In the genomic region with DNA sequence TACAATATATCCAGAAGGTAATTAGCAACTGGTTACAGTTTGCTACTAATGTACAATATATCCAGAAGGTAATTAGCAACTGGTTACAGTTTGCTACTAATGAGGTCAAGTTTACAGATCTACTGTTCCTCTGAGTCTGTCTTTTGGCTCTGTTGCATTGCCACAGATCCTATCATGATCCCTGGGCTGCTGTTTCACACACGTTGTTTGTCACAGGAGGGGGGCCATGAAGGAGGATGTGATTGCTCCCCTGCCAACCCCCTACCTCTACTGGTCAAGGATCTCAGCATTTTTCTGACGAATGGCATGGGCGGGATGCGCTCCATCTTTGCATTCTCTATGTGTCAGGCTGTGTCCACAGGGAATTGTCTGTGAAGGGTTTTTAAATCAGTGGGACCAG, we compare ENCODE assay signal across 10 cellular contexts.
"Had no signal": no experiment of that assay in that cellular context is flagged by ENCODE, and none has a peak within 500 bp of the region (broad histone marks: within the 10 kb centered on the region; RNA-seq: fewer than 3 reads in every experiment).

No MANE protein-coding gene starts in this region.

- H3K9me3 Mint-ChIP-seq: H9 had no signal

- H3K27ac ChIP-seq: GM23248, HL-60, KMS-11 had no signal

- ATAC-seq: HepG2 had no signal

- H3K4me3 Mint-ChIP-seq: H9, IgD-negative memory B cell had no signal

- H3K9ac ChIP-seq: GM23248, KMS-11 had no signal

- DNase-seq: GM23248, GOT3, H9, HCEC 1CT, KBM-7 had no signal

- H3K4me3 ChIP-seq: GM23248 had no signal

- H3K4me2 ChIP-seq: KMS-11 had no signal

- H3K27me3 Mint-ChIP-seq: IgD-negative memory B cell had no signal

- H3K27ac Mint-ChIP-seq: H9 had no signal

- H3K36me3 Mint-ChIP-seq: IgD-negative memory B cell had no signal

- FAIRE-seq: H54, HepG2 had no signal

- H2AFZ ChIP-seq: GM23248 had no signal
